In genomic region chr13:21637296-21637695, GRCh38 we compare ENCODE assay signal across 8 cellular contexts. TPM values are rescaled to one million over a fixed set of nuclear protein-coding genes. Genes with fewer than 3 reads are reported as not detected.
DNase-seq lines count a peak whose midpoint lies in the region; ATAC-seq, FAIRE-seq and TF ChIP-seq lines count a peak whose summit lies in the region.

No MANE protein-coding gene starts in this region.

- H3K4me3 ChIP-seq in HL-60 (replicated peaks; ENCODE audit: insufficient read depth, low read length) (no peak overlapping the region), K562 (no peak overlapping the region)

- BruUV-seq in K562 (replicated peaks; lab: Mats Ljungman, UMichigan): no TSS peak

- TF ChIP-seq CTCF in HL-60 (IDR thresholded peaks at IDR 0.05; ENCODE audit: insufficient read depth, low read length) (no peak), K562 (IDR thresholded peaks at IDR 0.05 in 2 of 3, conservative IDR thresholded peaks at IDR 0.05 in 1 of 3; ENCODE audit: insufficient read depth in 2 of 3, low read depth in 1 of 3, low read length in 3 of 3) (no peak)

- H3K27me3 ChIP-seq in HL-60 (ENCODE audit: insufficient read depth, poor library complexity, severe bottlenecking) (no peaks in the 10 kb centered on the region), K562 (ENCODE audit: control insufficient read depth in 2 of 2, insufficient read depth in 2 of 2, low read length in 2 of 2) (peaks cover 2 to 12% of the 10 kb centered on the region in 2 experiments; a peak in 2 of 5 replicates)

- H3K27ac ChIP-seq in HL-60 (replicated peaks) (no peak overlapping the region), K562 (ENCODE audit: extremely low read depth, low read depth, low read length) (no peak overlapping the region)

- no peak overlapping the region; a peak in 1 of 4 replicates for H3K9ac ChIP-seq in K562 (ENCODE audit: insufficient read depth in 1 of 2, low read depth in 2 of 2, low read length in 2 of 2)

- no peak for TF ChIP-seq EP300 in K562 (IDR thresholded peaks at IDR 0.05; ENCODE audit: low read length)

- intact Hi-C loops in K562 (cut with micrococcal nuclease): loop anchor here (10.0 kb wide), 1 partner anchor 128 kb away; no protein-coding TSS in a partner anchor

- in situ Hi-C loops in K562 (cut with MboI): loop anchor here (25.0 kb wide), 1 partner anchor 1150 kb away; no protein-coding TSS in a partner anchor

- H2AFZ ChIP-seq in K562 (ENCODE audit: low read depth, low read length): peak overlapping the region; percentile 44; the same call in 1 of the 2 replicates

- H3K4me1 ChIP-seq in K562 (replicated peaks in 1 of 2; ENCODE audit: control insufficient read depth in 2 of 2, insufficient read depth in 2 of 2, low read length in 2 of 2): peaks cover 0 to 7% of the 10 kb centered on the region in 2 experiments; a peak in 4 of 5 replicates

- H3K4me2 ChIP-seq in K562 (ENCODE audit: insufficient read depth, low read length): peak overlapping the region; percentile 51

- POLR2A ChIA-PET in K562 (lab: Yijun Ruan, JAX): no interaction called here

- DNase-seq in 8988T (peak; percentile 46), HL-60 (ENCODE audit: low read depth in 1 of 2, low spot score in 1 of 2) (peak; percentile 43 to 73), RKO (ENCODE audit: low spot score) (peak; percentile 50), K562 (ENCODE audit: extremely low read depth in 1 of 4, low spot score in 3 of 4) (peak; percentile 31 to 77 (median 46)), AML-193 (lab: John Stamatoyannopoulos, UW) (no peak)
- DNase-seq in stimulated activated CD4-positive, alpha-beta T cell treated with anti-CD3 and anti-CD28 coated beads, Interleukin-1b, Interleukin-23, amount 100 ng/mL, for 48 hours: peak; percentile 12

- TF ChIP-seq POLR2A in K562 (conservative IDR thresholded peaks at IDR 0.05): no peak

- peak; percentile 93 for ATAC-seq in K562
- no peak for ATAC-seq in GM21786 (IDR thresholded peaks at IDR 0.05; ENCODE audit: unreplicated experiment)
- no peak for ATAC-seq in HG03520 (IDR thresholded peaks at IDR 0.05; ENCODE audit: unreplicated experiment)

- no peaks in the 10 kb centered on the region for H3K9me3 ChIP-seq in K562 (replicated peaks; ENCODE audit: control insufficient read depth, insufficient read depth, low read depth, low read length)

- TF ChIP-seq RAD21 in K562 (CRISPR knock-in tag; conservative IDR thresholded peaks at IDR 0.05 in 1 of 2, IDR thresholded peaks at IDR 0.05 in 1 of 2): no peak

- H4K20me1 ChIP-seq in K562 (replicated peaks; ENCODE audit: control insufficient read depth, insufficient read depth, low read length): no peaks in the 10 kb centered on the region

- no peaks in the 10 kb centered on the region for H3K79me2 ChIP-seq in K562 (ENCODE audit: control insufficient read depth, insufficient read depth, low read length)

- CTCF ChIA-PET in K562 (lab: Yijun Ruan, JAX; ENCODE audit: low intra/inter-chr PET ratio): no interaction called here

- 6% methylated on average over 13 of the region's 13 CpGs for WGBS in K562 (ENCODE audit: insufficient coverage, low coverage, missing lambda C conversion rate)

- FAIRE-seq in K562 (lab: Jason Lieb, UNC): peak; percentile 80

- no peaks in the 10 kb centered on the region for H3K36me3 ChIP-seq in K562 (ENCODE audit: control insufficient read depth, insufficient read depth, low read length)

- H3K9me1 ChIP-seq in K562 (ENCODE audit: control insufficient read depth, insufficient read depth, low read length): no peaks in the 10 kb centered on the region

TF ChIP-seq in K562, 482 proteins besides CTCF, POLR2A, EP300 and RAD21 (continues in another document):
- TF ChIP-seq CREM (IDR thresholded peaks at IDR 0.05; ENCODE audit: low read depth): 0 out of 2 replicates have a peak, but pooled peaks have one; percentile 12
- TF ChIP-seq FOSL1 (tag; conservative IDR thresholded peaks at IDR 0.05): peak; percentile 78
- 0 out of 2 replicates have a peak, but pooled peaks have one; percentile 47 for TF ChIP-seq GABPA (tag; conservative IDR thresholded peaks at IDR 0.05; ENCODE audit: low read depth)
- peak; percentile 48; the same call in 1 of the 2 replicates for TF ChIP-seq SMARCA4 (IDR thresholded peaks at IDR 0.05)
- no peak for TF ChIP-seq TCFL5 (CRISPR knock-in tag; conservative IDR thresholded peaks at IDR 0.05)
- no peak for TF ChIP-seq NFRKB (IDR thresholded peaks at IDR 0.05; ENCODE audit: low read depth)
- peak; percentile 19 for TF ChIP-seq TBP (optimal IDR thresholded peaks at IDR 0.05; ENCODE audit: low read depth, low read length)
- 0 out of 2 replicates have a peak, but pooled peaks have one; percentile 44 for TF ChIP-seq ETV5 (CRISPR knock-in tag; IDR thresholded peaks at IDR 0.05; ENCODE audit: low read depth)
- TF ChIP-seq JUN (IDR thresholded peaks at IDR 0.05; ENCODE audit: borderline replicate concordance, low read depth, low read length): peak; percentile 58; the same call in 1 of the 2 replicates
- no peak for TF ChIP-seq JUN (CRISPR knock-in tag; IDR thresholded peaks at IDR 0.05; ENCODE audit: borderline replicate concordance)
- peak; percentile 75 for TF ChIP-seq JUND (IDR thresholded peaks at IDR 0.05; ENCODE audit: borderline replicate concordance, low read depth, low read length)
- peak; percentile 71; the same call in 1 of the 3 replicates for TF ChIP-seq JUND (tag; IDR thresholded peaks at IDR 0.05; ENCODE audit: borderline replicate concordance, low read depth, low read length)
- TF ChIP-seq NFIC (IDR thresholded peaks at IDR 0.05): peak; percentile 83
- TF ChIP-seq BHLHE40 (IDR thresholded peaks at IDR 0.05; ENCODE audit: low read length): no peak
- TF ChIP-seq ATF3 (IDR thresholded peaks at IDR 0.05): peak; percentile 53
- TF ChIP-seq ATF3 (CRISPR knock-in tag; conservative IDR thresholded peaks at IDR 0.05): no peak

RNA-seq across cellular contexts. Expression of gene MICU2, which starts 33.3 kb away (rescaled TPM):
- total RNA-seq in K562 (2011; cell fraction: chromatin; rRNA removed; ENCODE audit: low replicate concordance): 12.3 and 26.1 TPM in 2 replicates
- 7.3 and 9.6 TPM in 2 replicates for total RNA-seq in K562 (2011; cell fraction: nucleolus; rRNA removed)
- total RNA-seq in K562 (2011; cell fraction: nucleoplasm; rRNA removed): 11.8 and 15.7 TPM in 2 replicates
- total RNA-seq in K562 (2014; rRNA removed) (41.8 and 64.7 TPM in 2 replicates), K562 (2014; rRNA removed; fragmentation: Illumina TruSeq; extraction: Trizol) (41.6 and 44.3 TPM in 2 replicates), K562 (2015; rRNA removed; fragmentation: Illumina TruSeq; extraction: Trizol) (37.0 and 39.2 TPM in 2 replicates), K562 (2021) (21.3 and 23.0 TPM in 2 replicates)
- polyA plus RNA-seq in K562 (2011; rRNA removed) (24.8 and 33.4 TPM in 2 replicates), K562 (2014; fragmentation: Illumina TruSeq; extraction: Trizol) (27.8 and 29.5 TPM in 2 replicates), K562 (2014; fragmentation: Nextera tagmentation; extraction: Ambion mirVana) (1 to 10 TPM; 9.1 to 9.8 TPM), K562 (2014; rRNA removed) (34.7 and 39.4 TPM in 2 replicates)
- 22.0 and 28.8 TPM in 2 replicates for polyA plus RNA-seq in K562 (2011; cell fraction: cytosol; rRNA removed)
- 12.5 and 12.6 TPM in 2 replicates for polyA plus RNA-seq in K562 (2011; cell fraction: nucleus; rRNA removed)
- polyA plus RNA-seq in K562 (2012): 23.9 and 25.0 TPM in 2 replicates
- 16.5 and 24.0 TPM in 2 replicates for polyA minus RNA-seq in K562 (2011; rRNA and poly(A)+ RNA removed)
- polyA minus RNA-seq in K562 (2011; cell fraction: cytosol; rRNA and poly(A)+ RNA removed): 8.3 and 14.9 TPM in 2 replicates
- 16.8 and 17.0 TPM in 2 replicates for polyA minus RNA-seq in K562 (2011; cell fraction: nucleus; rRNA and poly(A)+ RNA removed)

RNA-seq across cellular contexts. Expression of gene FGF9, which starts 33.6 kb away (rescaled TPM):
- not detected in 2 replicates for total RNA-seq in K562 (2011; cell fraction: chromatin; rRNA removed; ENCODE audit: low replicate concordance)
- total RNA-seq in K562 (2011; cell fraction: nucleolus; rRNA removed): not detected in 2 replicates
- total RNA-seq in K562 (2011; cell fraction: nucleoplasm; rRNA removed): not detected in 2 replicates
- not detected in 2 replicates for total RNA-seq in K562 (2014; rRNA removed)
- not detected in 2 replicates for total RNA-seq in K562 (2014; rRNA removed; fragmentation: Illumina TruSeq; extraction: Trizol)
- total RNA-seq in K562 (2015; rRNA removed; fragmentation: Illumina TruSeq; extraction: Trizol): not detected in 2 replicates
- total RNA-seq in K562 (2021): not detected in 2 replicates
- not detected in 2 replicates for polyA plus RNA-seq in K562 (2011; rRNA removed)
- polyA plus RNA-seq in K562 (2011; cell fraction: cytosol; rRNA removed): not detected in 2 replicates
- polyA plus RNA-seq in K562 (2011; cell fraction: nucleus; rRNA removed): not detected in 2 replicates
- polyA plus RNA-seq in K562 (2012): not detected in 2 replicates
- polyA plus RNA-seq in K562 (2014; fragmentation: Illumina TruSeq; extraction: Trizol): not detected in 2 replicates
- polyA plus RNA-seq in K562 (2014; fragmentation: Nextera tagmentation; extraction: Ambion mirVana): not detected
- not detected in 2 replicates for polyA plus RNA-seq in K562 (2014; rRNA removed)
- not detected in 2 replicates for polyA minus RNA-seq in K562 (2011; rRNA and poly(A)+ RNA removed)
- not detected in 2 replicates for polyA minus RNA-seq in K562 (2011; cell fraction: cytosol; rRNA and poly(A)+ RNA removed)
- not detected in 2 replicates for polyA minus RNA-seq in K562 (2011; cell fraction: nucleus; rRNA and poly(A)+ RNA removed)

Comparison
In these comparisons a context has a peak if more than half of its experiments do, and no peak if none do; other contexts are left out.
1. DNase-seq: peak in 8988T (single experiment), HL-60 (2 of 2), RKO (single experiment), K562 (4 of 4) and stimulated activated CD4-positive, alpha-beta T cell treated with anti-CD3 and anti-CD28 coated beads, Interleukin-1b, Interleukin-23, amount 100 ng/mL, for 48 hours (single experiment); none in AML-193 (0 of 2).